Comparison of ENCODE assay signal across 8 cellular contexts in the genomic region with DNA sequence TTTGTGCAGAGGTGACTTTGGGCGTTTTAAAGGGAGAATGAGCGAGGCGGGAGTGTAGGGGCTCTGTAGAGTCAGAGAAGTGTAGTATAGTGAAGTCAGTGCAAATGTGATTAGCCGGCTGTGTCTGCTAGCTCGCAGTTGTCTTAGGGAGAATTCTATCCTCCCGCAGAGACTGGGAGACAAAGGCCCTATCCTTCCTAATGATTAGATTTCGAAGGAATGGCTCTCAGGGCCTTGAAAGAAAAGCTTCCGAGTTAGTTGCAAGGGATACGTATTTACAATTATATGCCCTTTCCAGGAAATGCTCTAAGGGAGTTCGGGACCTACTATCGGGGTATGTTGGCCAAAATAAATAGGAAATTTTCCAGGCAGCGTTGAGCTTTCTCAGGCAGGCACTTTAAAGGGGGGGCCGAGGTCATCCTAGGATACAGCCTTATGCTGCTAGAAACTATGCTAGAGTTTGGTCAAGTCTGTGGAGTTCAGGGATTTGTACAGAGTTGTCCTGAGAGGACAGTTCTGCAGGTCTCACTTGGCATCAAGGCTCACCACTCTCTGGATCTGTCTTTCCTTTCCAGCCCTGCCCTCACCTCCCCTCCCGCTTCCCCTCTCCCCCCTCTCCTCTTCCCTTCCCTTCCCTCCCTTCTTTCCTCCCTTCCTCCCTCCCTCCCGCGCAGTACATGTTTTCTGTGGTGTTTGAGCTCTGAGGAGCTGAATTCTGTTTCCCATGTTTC. TPM values are rescaled to one million over a fixed set of nuclear protein-coding genes. Genes with fewer than 3 reads are reported as not detected.
DNase-seq lines count a peak whose midpoint lies in the region; ATAC-seq, FAIRE-seq and TF ChIP-seq lines count a peak whose summit lies in the region.

No MANE protein-coding gene starts in this region.

- no peaks in the 10 kb centered on the region for H3K27me3 Mint-ChIP-seq in CD4-positive, alpha-beta T cell
- peaks cover 8% of the 10 kb centered on the region for H3K27me3 Mint-ChIP-seq in glutamatergic neuron (ENCODE audit: unreplicated experiment)
- no peaks in the 10 kb centered on the region for H3K27me3 Mint-ChIP-seq in progenitor cell of endocrine pancreas

- peaks cover 70% of the 10 kb centered on the region for H3K4me1 Mint-ChIP-seq in CD4-positive, alpha-beta T cell (ENCODE audit: low read depth)
- no peaks in the 10 kb centered on the region for H3K4me1 Mint-ChIP-seq in glutamatergic neuron (ENCODE audit: low read depth, unreplicated experiment)
- peaks cover 33% of the 10 kb centered on the region for H3K4me1 Mint-ChIP-seq in progenitor cell of endocrine pancreas (ENCODE audit: low read depth)

- peaks cover 22% of the 10 kb centered on the region for H3K36me3 ChIP-seq in WERI-Rb-1

- no peak for TF ChIP-seq CTCF in CD4-positive, alpha-beta T cell (IDR thresholded peaks at IDR 0.05)
- TF ChIP-seq CTCF in HFF-Myc (IDR thresholded peaks at IDR 0.05; ENCODE audit: low read depth, low read length, missing control alignments) = no peak
- no peak for TF ChIP-seq CTCF in WERI-Rb-1 (IDR thresholded peaks at IDR 0.05; ENCODE audit: low read depth, low read length)
- TF ChIP-seq CTCF in glutamatergic neuron (IDR thresholded peaks at IDR 0.05; ENCODE audit: partially characterized antibody, unreplicated experiment) = no peak
- TF ChIP-seq CTCF in progenitor cell of endocrine pancreas (IDR thresholded peaks at IDR 0.05; ENCODE audit: unreplicated experiment) = no peak

- CTCF ChIA-PET in CD4-positive, alpha-beta T cell (lab: Charles Lee) = interaction anchor here (1.9 to 2.2 kb wide), 3 partner anchors 8 to 650 kb away, joined by 5 to 12 read pairs (median 5); a partner anchor contains a TSS

- no peaks in the 10 kb centered on the region for H3K27me3 ChIP-seq in CD4-positive, alpha-beta T cell (ENCODE audit: control insufficient read depth, insufficient read depth, low read length)
- no peaks in the 10 kb centered on the region for H3K27me3 ChIP-seq in WERI-Rb-1 (ENCODE audit: insufficient read depth, low read depth, severe bottlenecking)

- peaks cover 54% of the 10 kb centered on the region for H3K36me3 Mint-ChIP-seq in CD4-positive, alpha-beta T cell (ENCODE audit: low read depth)
- H3K36me3 Mint-ChIP-seq in glutamatergic neuron (ENCODE audit: unreplicated experiment) = no peaks in the 10 kb centered on the region
- H3K36me3 Mint-ChIP-seq in progenitor cell of endocrine pancreas (ENCODE audit: insufficient read depth) = peaks cover 9% of the 10 kb centered on the region

- peak overlapping the region; percentile 92 for H3K27ac Mint-ChIP-seq in CD4-positive, alpha-beta T cell
- H3K27ac Mint-ChIP-seq in glutamatergic neuron (ENCODE audit: unreplicated experiment) = peak overlapping the region; percentile 97
- peak overlapping the region; percentile 97 for H3K27ac Mint-ChIP-seq in progenitor cell of endocrine pancreas

- no peak for ATAC-seq in CD4-positive, alpha-beta T cell (ENCODE audit: poor library complexity)
- ATAC-seq in GM19452 (IDR thresholded peaks at IDR 0.05; ENCODE audit: unreplicated experiment) (no peak), HG02642 (IDR thresholded peaks at IDR 0.05; ENCODE audit: poor library complexity, unreplicated experiment) (no peak)

- FAIRE-seq in HTR-8/SVneo (lab: Jason Lieb, UNC) = no peak

- H3K9me3 ChIP-seq in CD4-positive, alpha-beta T cell (ENCODE audit: control insufficient read depth, low read length) = no peaks in the 10 kb centered on the region
- no peaks in the 10 kb centered on the region for H3K9me3 ChIP-seq in WERI-Rb-1 (ENCODE audit: severe bottlenecking)

- H3K4me3 Mint-ChIP-seq in CD4-positive, alpha-beta T cell = peak overlapping the region; percentile 92
- peak overlapping the region; percentile 100 for H3K4me3 Mint-ChIP-seq in glutamatergic neuron (ENCODE audit: unreplicated experiment)
- peak overlapping the region; percentile 99 for H3K4me3 Mint-ChIP-seq in progenitor cell of endocrine pancreas (ENCODE audit: low read depth)

- no peaks in the 10 kb centered on the region for H3K9me3 Mint-ChIP-seq in CD4-positive, alpha-beta T cell
- H3K9me3 Mint-ChIP-seq in glutamatergic neuron (ENCODE audit: unreplicated experiment) = peaks cover 3% of the 10 kb centered on the region
- no peaks in the 10 kb centered on the region for H3K9me3 Mint-ChIP-seq in progenitor cell of endocrine pancreas (ENCODE audit: low read depth)

- intact Hi-C loops in CD4-positive, alpha-beta T cell (cut with DNase I, micrococcal nuclease) = loop anchor here (1.0 to 5.0 kb wide), 3 partner anchors 21 to 994 kb away; a partner anchor contains a TSS

- POLR2A ChIA-PET in CD4-positive, alpha-beta T cell (lab: Charles Lee) = interaction anchor here (1.2 to 2.5 kb wide), 10 partner anchors 8 to 1641 kb away, joined by 3 to 79 read pairs (median 8); a partner anchor contains a TSS

- DNase-seq in CD4-positive, alpha-beta T cell = no peak
- no peak for DNase-seq in HFF-Myc (ENCODE audit: extremely low read depth, low read depth)
- peak; percentile 20 for DNase-seq in WERI-Rb-1
- DNase-seq in glutamatergic neuron = peak; percentile 38
- no peak for DNase-seq in progenitor cell of endocrine pancreas (ENCODE audit: low spot score, unreplicated experiment)
- DNase-seq in HTR-8/SVneo (ENCODE audit: insufficient read length, low spot score) = no peak

- H3K4me3 ChIP-seq in HFF-Myc (replicated peaks; ENCODE audit: low read depth, low read length) = peak overlapping the region; percentile 84
- peak overlapping the region; percentile 96 for H3K4me3 ChIP-seq in WERI-Rb-1 (ENCODE audit: low read depth, low read length)

- H3K27ac ChIP-seq in CD4-positive, alpha-beta T cell (ENCODE audit: low read depth, low read length) = no peak overlapping the region
- H3K27ac ChIP-seq in WERI-Rb-1 = peak overlapping the region; percentile 69

RNA-seq across cellular contexts. Expression of a gene that starts 0.8 kb away (rescaled TPM):
- 10 to 100 TPM; 57.1 to 60.7 TPM for total RNA-seq in CD4-positive, alpha-beta T cell
- 56.2 TPM for total RNA-seq in glutamatergic neuron (ENCODE audit: unreplicated experiment)
- total RNA-seq in progenitor cell of endocrine pancreas = 49.9 and 51.3 TPM in 2 replicates

RNA-seq across cellular contexts. Expression of a gene that starts 1.1 kb away (rescaled TPM):
- 10 to 100 TPM; 38.8 to 41.0 TPM for total RNA-seq in CD4-positive, alpha-beta T cell
- 78.4 TPM for total RNA-seq in glutamatergic neuron (ENCODE audit: unreplicated experiment)
- total RNA-seq in progenitor cell of endocrine pancreas = 99.9 and 102 TPM in 2 replicates

RNA-seq across cellular contexts. Expression of a gene that starts 21.2 kb away (rescaled TPM):
- total RNA-seq in CD4-positive, alpha-beta T cell = 1 to 10 TPM; 2.1 to 3.7 TPM
- 3.6 TPM for total RNA-seq in glutamatergic neuron (ENCODE audit: unreplicated experiment)
- total RNA-seq in progenitor cell of endocrine pancreas = 3.2 and 6.5 TPM in 2 replicates

Comparison
In these comparisons a context has a peak if more than half of its experiments do, and no peak if none do; other contexts are left out.
1. DNase-seq: peak in WERI-Rb-1 (single experiment) and glutamatergic neuron (single experiment); none in CD4-positive, alpha-beta T cell (0 of 10), HFF-Myc (single experiment), progenitor cell of endocrine pancreas (single experiment) and HTR-8/SVneo (single experiment).
2. Peak in every context shown above with its lines, with median percentiles within 50 percentile points of each other: H3K27ac Mint-ChIP-seq and H3K4me3 Mint-ChIP-seq.